In the genomic region with DNA sequence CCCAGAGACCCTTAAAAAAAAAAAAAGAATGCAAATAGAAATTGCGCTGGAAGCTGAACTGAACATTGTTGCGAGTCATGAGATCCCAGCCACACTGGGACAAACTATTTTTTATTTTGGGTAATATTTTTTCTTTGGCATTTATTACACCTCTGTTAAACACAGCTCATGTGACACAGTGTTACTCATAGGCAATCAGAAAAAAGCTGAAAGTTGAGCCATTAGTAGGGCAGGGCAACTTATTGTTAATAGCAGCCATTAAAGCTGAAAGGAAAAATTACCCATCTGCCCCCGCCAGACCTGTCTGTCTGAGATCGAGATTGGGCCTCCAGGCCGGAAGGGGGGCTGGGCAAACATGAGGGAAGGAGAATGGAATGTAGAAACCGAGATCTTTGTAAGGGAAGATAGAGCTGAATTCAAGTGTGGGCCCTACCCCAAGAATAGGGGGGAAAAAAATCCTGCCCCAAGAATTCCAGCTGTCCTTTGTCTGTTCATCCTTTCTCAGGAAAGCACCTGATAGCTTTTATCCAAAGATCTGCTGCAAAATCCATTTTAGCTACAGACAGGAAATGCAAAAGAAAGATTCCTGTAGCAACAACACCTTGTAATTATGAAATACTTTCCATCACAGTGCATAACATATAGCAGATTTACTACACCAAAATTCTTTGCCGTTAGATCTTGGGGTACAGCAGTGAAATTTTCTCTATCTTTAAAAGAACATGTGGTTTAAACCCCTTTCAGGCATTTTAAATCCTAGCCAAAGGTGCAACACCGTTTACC, we compare ENCODE assay signal across 8 cellular contexts.
DNase-seq lines count a peak whose midpoint lies in the region; ATAC-seq and TF ChIP-seq lines count a peak whose summit lies in the region.

No MANE protein-coding gene starts in this region.

- in situ Hi-C loops in ACHN (cut with HindIII; ENCODE audit: low pct_ligation_motif_present, low pct_unique_long_range_greater_than_20kb, low sequenced_read_pairs), result no loop called here

- intact Hi-C loops in mucosa of descending colon (cut with DNase I, micrococcal nuclease), result no loop called here

- H3K4me1 Mint-ChIP-seq in activated T-cell treated with anti-CD3 and anti-CD28 coated beads, Interleukin-2, amount 50 U/mL, for 24 hours (ENCODE audit: low read depth), result no peaks in the 10 kb centered on the region

- no peak overlapping the region for H3K4me3 Mint-ChIP-seq in activated T-cell treated with anti-CD3 and anti-CD28 coated beads, Interleukin-2, amount 50 U/mL, for 24 hours

- H3K9me3 Mint-ChIP-seq in activated T-cell treated with anti-CD3 and anti-CD28 coated beads, Interleukin-2, amount 50 U/mL, for 24 hours, result no peaks in the 10 kb centered on the region

- peak; percentile 34 for ATAC-seq in mucosa of descending colon
- no peak for ATAC-seq in HG03097 (IDR thresholded peaks at IDR 0.05; ENCODE audit: low FRiP score, unreplicated experiment)
- ATAC-seq in HG02678 (IDR thresholded peaks at IDR 0.05; ENCODE audit: unreplicated experiment), result no peak

- H3K4me1 ChIP-seq in mucosa of descending colon (ENCODE audit: low read depth), result peaks cover 37% of the 10 kb centered on the region

- H3K27ac ChIP-seq in coronary artery, result peak overlapping the region; percentile 42 to 79

- no peak overlapping the region for H3K27ac Mint-ChIP-seq in activated T-cell treated with anti-CD3 and anti-CD28 coated beads, Interleukin-2, amount 50 U/mL, for 24 hours

- H3K27me3 Mint-ChIP-seq in activated T-cell treated with anti-CD3 and anti-CD28 coated beads, Interleukin-2, amount 50 U/mL, for 24 hours, result no peaks in the 10 kb centered on the region

- H3K4me3 ChIP-seq in coronary artery (peak overlapping the region; percentile 31), mucosa of descending colon (no peak overlapping the region)

- peak; percentile 76 for DNase-seq in ACHN
- DNase-seq in NCI-H2107 (lab: John Stamatoyannopoulos, UW), result peak; percentile 55
- DNase-seq in coronary artery (ENCODE audit: low spot score), result no peak
- DNase-seq in mucosa of descending colon, result no peak
- no peak for DNase-seq in activated CD4-positive, alpha-beta T cell treated with anti-CD3 and anti-CD28 coated beads for 1 hour
- no peak for DNase-seq in activated T-cell treated with anti-CD3 and anti-CD28 coated beads, Interleukin-2, amount 50 U/mL, for 24 hours

- no peaks in the 10 kb centered on the region for H3K36me3 ChIP-seq in mucosa of descending colon (ENCODE audit: low read depth)

- no peaks in the 10 kb centered on the region for H3K9me3 ChIP-seq in mucosa of descending colon

- H3K36me3 Mint-ChIP-seq in activated T-cell treated with anti-CD3 and anti-CD28 coated beads, Interleukin-2, amount 50 U/mL, for 24 hours (ENCODE audit: low read depth), result no peaks in the 10 kb centered on the region

- TF ChIP-seq CTCF in coronary artery (IDR thresholded peaks at IDR 0.05), result no peak
- TF ChIP-seq CTCF in mucosa of descending colon (IDR thresholded peaks at IDR 0.05), result no peak

Comparison
In these comparisons a context has a peak if more than half of its experiments do, and no peak if none do; other contexts are left out.
1. DNase-seq: peak in ACHN (single experiment) and NCI-H2107 (single experiment); none in coronary artery (single experiment), mucosa of descending colon (0 of 3), activated CD4-positive, alpha-beta T cell treated with anti-CD3 and anti-CD28 coated beads for 1 hour (single experiment) and activated T-cell treated with anti-CD3 and anti-CD28 coated beads, Interleukin-2, amount 50 U/mL, for 24 hours (single experiment).